ENCODE assay signal across 21 cellular contexts in genomic region chr10:86952106-86952505, GRCh38. TPM values are rescaled to one million over a fixed set of nuclear protein-coding genes. Genes with fewer than 3 reads are reported as not detected.
"Had no signal": no experiment of that assay in that cellular context is flagged by ENCODE, and none has a peak within 500 bp of the region (broad histone marks: within the 10 kb centered on the region; RNA-seq: fewer than 3 reads in every experiment).

No MANE protein-coding gene starts in this region.

- H3K36me3 ChIP-seq: esophagus squamous epithelium, pancreas had no signal

- H3K27me3 ChIP-seq: esophagus squamous epithelium, pancreas had no signal

- DNase-seq: activated CD4-positive, alpha-beta memory T cell treated with anti-CD3 and anti-CD28 coated beads for 36 hours; activated CD4-positive, alpha-beta T cell treated with anti-CD3 and anti-CD28 coated beads for 1 hour; activated CD8-positive, alpha-beta memory T cell treated with anti-CD3 and anti-CD28 coated beads, Interleukin-2, amount 10 ng/mL, durations not matched to agents 7 days and 5 days; activated naive CD8-positive, alpha-beta T cell treated with anti-CD3 and anti-CD28 coated beads for 36 hours; activated T-cell treated with anti-CD3 and anti-CD28 coated beads, Interleukin-2, amount 50 U/mL, for 1 hour; amygdala; esophagus squamous epithelium; glutamatergic neuron; hypothalamus; kidney glomerular epithelial cell; midbrain; retina; SHP77; SK-N-SH; stimulated activated CD4-positive, alpha-beta T cell treated with anti-CD3 and anti-CD28 coated beads, Interleukin-4, amount 100 ng/mL, for 24 hours; stimulated activated naive CD4-positive, alpha-beta T cell treated with Interleukin-2 at 50 U/mL for 16 hours had no signal

- H3K4me2 ChIP-seq: SK-N-SH had no signal

- H3K27ac ChIP-seq: pancreas, VCaP had no signal

- H3K4me3 ChIP-seq: esophagus squamous epithelium, pancreas had no signal

- ATAC-seq: activated CD8-positive, alpha-beta memory T cell treated with anti-CD3 and anti-CD28 coated beads, Interleukin-2, amount 10 ng/mL, durations not matched to agents 7 days and 5 days; pancreas had no signal

- H3K9me3 ChIP-seq: pancreas, SK-N-SH had no signal

- H3K4me1 ChIP-seq: pancreas had no signal

- H3K9ac ChIP-seq: SK-N-SH had no signal

RNA-seq across cellular contexts. Expression of gene MMRN2, which starts 5.3 kb away (rescaled TPM):
- total RNA-seq: activated CD4-positive, alpha-beta memory T cell treated with anti-CD3 and anti-CD28 coated beads for 36 hours; activated CD8-positive, alpha-beta memory T cell treated with anti-CD3 and anti-CD28 coated beads, Interleukin-2, amount 10 ng/mL, durations not matched to agents 7 days and 5 days; activated naive CD8-positive, alpha-beta T cell treated with anti-CD3 and anti-CD28 coated beads for 36 hours; activated T-helper 2 cell treated with anti-CD3 and anti-CD28 coated beads, Interferon-gamma antibody, Interleukin-2, Interleukin-4, amounts not matched to agents 10 μg/mL and 5 μg/mL and 100 μg/mL, durations not matched to agents 14 hours and 24 hours and 36 hours; T-helper 1 cell treated with Interleukin-12 subunit alpha and Interleukin-12 subunit beta and Interleukin-4 antibody, amounts not matched to agents 30 ng/mL and 1 ng/mL, for 36 hours had no signal

RNA-seq across cellular contexts. Expression of gene SNCG, which starts 6.3 kb away (rescaled TPM):
- total RNA-seq: activated CD4-positive, alpha-beta memory T cell treated with anti-CD3 and anti-CD28 coated beads for 36 hours; activated CD8-positive, alpha-beta memory T cell treated with anti-CD3 and anti-CD28 coated beads, Interleukin-2, amount 10 ng/mL, durations not matched to agents 7 days and 5 days; activated naive CD8-positive, alpha-beta T cell treated with anti-CD3 and anti-CD28 coated beads for 36 hours; activated T-helper 2 cell treated with anti-CD3 and anti-CD28 coated beads, Interferon-gamma antibody, Interleukin-2, Interleukin-4, amounts not matched to agents 10 μg/mL and 5 μg/mL and 100 μg/mL, durations not matched to agents 14 hours and 24 hours and 36 hours; myocyte had no signal

RNA-seq across cellular contexts. Expression of gene ADIRF, which starts 16.2 kb away (rescaled TPM):
- total RNA-seq: activated CD4-positive, alpha-beta memory T cell treated with anti-CD3 and anti-CD28 coated beads for 36 hours; activated CD8-positive, alpha-beta memory T cell treated with anti-CD3 and anti-CD28 coated beads, Interleukin-2, amount 10 ng/mL, durations not matched to agents 7 days and 5 days; activated naive CD8-positive, alpha-beta T cell treated with anti-CD3 and anti-CD28 coated beads for 36 hours; activated T-helper 2 cell treated with anti-CD3 and anti-CD28 coated beads, Interferon-gamma antibody, Interleukin-2, Interleukin-4, amounts not matched to agents 10 μg/mL and 5 μg/mL and 100 μg/mL, durations not matched to agents 14 hours and 24 hours and 36 hours; T-helper 1 cell treated with Interleukin-12 subunit alpha and Interleukin-12 subunit beta and Interleukin-4 antibody, amounts not matched to agents 30 ng/mL and 1 ng/mL, for 36 hours had no signal
- polyA plus RNA-seq: SK-N-SH had no signal
